ENCODE assay signal across 1 cellular context in genomic region chr19:46639356-46640061, GRCh38.
TF ChIP-seq lines count a peak whose summit lies in the region.

No MANE protein-coding gene starts in this region.

TF ChIP-seq in HEK293, 187 proteins besides CTCF, POLR2A, EP300 and RAD21 (continued from another document):
- TF ChIP-seq PRDM10 (tag by site-specific recombination; IDR thresholded peaks at IDR 0.05) (peak; percentile 58; the same call in 1 of the 2 replicates), SP7 (tag by site-specific recombination; IDR thresholded peaks at IDR 0.05) (peak; percentile 20; the same call in 1 of the 2 replicates), GLIS2 (tag by site-specific recombination; IDR thresholded peaks at IDR 0.05) (peak; percentile 46), ZSCAN16 (tag by site-specific recombination; IDR thresholded peaks at IDR 0.05) (0 out of 2 replicates have a peak, but pooled peaks have one; percentile 76), ZNF777 (tag by site-specific recombination; IDR thresholded peaks at IDR 0.05; ENCODE audit: borderline replicate concordance) (peak; percentile 44), KLF9 (tag by site-specific recombination; IDR thresholded peaks at IDR 0.05; ENCODE audit: low read depth) (no peak), SP3 (tag by site-specific recombination; IDR thresholded peaks at IDR 0.05) (peak; percentile 61), ZNF10 (tag by site-specific recombination; IDR thresholded peaks at IDR 0.05) (peak; percentile 96), HOXC10 (CRISPR knock-in tag; IDR thresholded peaks at IDR 0.05) (no peak), ZBTB1 (tag by site-specific recombination; IDR thresholded peaks at IDR 0.05) (no peak), GLIS1 (tag by site-specific recombination; IDR thresholded peaks at IDR 0.05) (peak; percentile 17; the same call in 1 of the 2 replicates), ZNF16 (tag by site-specific recombination; IDR thresholded peaks at IDR 0.05; ENCODE audit: low read depth) (peak; percentile 61; the same call in 1 of the 2 replicates), ZNF692 (tag by site-specific recombination; IDR thresholded peaks at IDR 0.05) (peak; percentile 39; the same call in 1 of the 2 replicates), ZSCAN4 (tag by site-specific recombination; IDR thresholded peaks at IDR 0.05) (0 out of 2 replicates have a peak, but pooled peaks have one; percentile 17), ZBTB7A (tag by site-specific recombination; IDR thresholded peaks at IDR 0.05; ENCODE audit: low read depth) (no peak), ZNF366 (tag by site-specific recombination; conservative IDR thresholded peaks at IDR 0.05) (no peak), BCL11A (tag by site-specific recombination; IDR thresholded peaks at IDR 0.05; ENCODE audit: low read depth) (no peak), ZBTB20 (tag by site-specific recombination; IDR thresholded peaks at IDR 0.05) (peak; percentile 81), ZNF658 (tag by site-specific recombination; IDR thresholded peaks at IDR 0.05) (no peak), KLF7 (tag by site-specific recombination; IDR thresholded peaks at IDR 0.05; ENCODE audit: borderline replicate concordance) (no peak), ZBTB17 (tag by site-specific recombination; IDR thresholded peaks at IDR 0.05) (peak; percentile 61), GLI4 (tag by site-specific recombination; IDR thresholded peaks at IDR 0.05) (no peak), KLF1 (tag by site-specific recombination; IDR thresholded peaks at IDR 0.05) (peak; percentile 77; the same call in 1 of the 2 replicates), ZNF311 (tag by site-specific recombination; IDR thresholded peaks at IDR 0.05; ENCODE audit: borderline replicate concordance) (no peak), MYNN (tag by site-specific recombination; IDR thresholded peaks at IDR 0.05; ENCODE audit: borderline replicate concordance) (no peak), ZNF561 (tag by site-specific recombination; IDR thresholded peaks at IDR 0.05; ENCODE audit: borderline replicate concordance) (peak; percentile 49; the same call in 1 of the 2 replicates), ZNF707 (tag by site-specific recombination; IDR thresholded peaks at IDR 0.05) (no peak), ZNF670 (tag by site-specific recombination; IDR thresholded peaks at IDR 0.05; ENCODE audit: low read depth) (no peak), ZNF148 (tag by site-specific recombination; IDR thresholded peaks at IDR 0.05; ENCODE audit: borderline replicate concordance) (no peak), ZNF280C (tag by site-specific recombination; IDR thresholded peaks at IDR 0.05) (no peak), ZNF398 (tag by site-specific recombination; IDR thresholded peaks at IDR 0.05) (peak; percentile 94), ZNF24 (tag by site-specific recombination; IDR thresholded peaks at IDR 0.05) (0 out of 2 replicates have a peak, but pooled peaks have one; percentile 27)
